8 cellular contexts compared by ENCODE assay signal in the genomic region with DNA sequence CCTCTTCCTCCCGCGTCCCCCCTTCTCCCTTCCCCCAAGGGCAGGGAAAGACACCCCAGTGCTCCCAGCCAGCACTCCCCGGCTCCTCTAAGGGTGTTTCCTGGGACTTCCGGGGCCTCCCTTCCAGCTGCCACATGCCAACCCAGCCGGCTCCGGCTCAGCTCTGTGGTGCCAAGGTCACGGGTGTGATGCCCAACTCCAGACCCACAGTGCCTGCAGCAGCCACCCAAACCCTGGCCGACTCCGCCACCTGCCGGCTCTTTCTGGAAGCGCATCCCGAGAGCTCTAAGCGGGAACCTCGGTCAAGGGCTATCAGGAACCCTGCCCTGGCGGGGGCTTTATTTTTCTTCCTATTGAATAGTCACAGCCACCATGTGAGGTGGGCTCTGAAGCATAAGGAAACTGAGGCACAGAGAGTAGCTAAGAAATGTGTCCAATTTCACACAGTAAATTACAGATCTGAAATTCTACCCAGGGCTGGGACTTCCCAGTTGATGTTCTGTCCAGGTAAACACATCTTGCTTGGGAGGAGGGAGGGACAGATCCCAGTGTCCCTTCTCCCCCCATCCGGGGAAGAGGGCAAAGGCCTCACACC. TPM values are rescaled to one million over a fixed set of nuclear protein-coding genes. Genes with fewer than 3 reads are reported as not detected.
DNase-seq lines count a peak whose midpoint lies in the region; ATAC-seq lines count a peak whose summit lies in the region.

No MANE protein-coding gene starts in this region.

- no peaks in the 10 kb centered on the region for H3K9me3 Mint-ChIP-seq in activated CD4-positive, alpha-beta memory T cell treated with anti-CD3 and anti-CD28 coated beads, Interleukin-2, amount 10 ng/mL, durations not matched to agents 7 days and 5 days
- H3K9me3 Mint-ChIP-seq in memory B cell, result no peaks in the 10 kb centered on the region

- no peaks in the 10 kb centered on the region for H3K36me3 Mint-ChIP-seq in activated CD4-positive, alpha-beta memory T cell treated with anti-CD3 and anti-CD28 coated beads, Interleukin-2, amount 10 ng/mL, durations not matched to agents 7 days and 5 days (ENCODE audit: low read depth)
- no peaks in the 10 kb centered on the region for H3K36me3 Mint-ChIP-seq in memory B cell

- POLR2A ChIA-PET in activated CD4-positive, alpha-beta memory T cell treated with anti-CD3 and anti-CD28 coated beads, Interleukin-2, amount 10 ng/mL, durations not matched to agents 7 days and 5 days (lab: Charles Lee), result interaction anchor here (0.9 to 2.5 kb wide), 8 partner anchors 9 to 196 kb away, joined by 3 to 17 read pairs (median 3); partner anchors contain the start of gene STARD3

- peak overlapping the region; percentile 89 for H3K27ac Mint-ChIP-seq in activated CD4-positive, alpha-beta memory T cell treated with anti-CD3 and anti-CD28 coated beads, Interleukin-2, amount 10 ng/mL, durations not matched to agents 7 days and 5 days
- H3K27ac Mint-ChIP-seq in memory B cell, result no peak overlapping the region

- peaks cover 47% of the 10 kb centered on the region for H3K27me3 Mint-ChIP-seq in activated CD4-positive, alpha-beta memory T cell treated with anti-CD3 and anti-CD28 coated beads, Interleukin-2, amount 10 ng/mL, durations not matched to agents 7 days and 5 days
- H3K27me3 Mint-ChIP-seq in memory B cell, result peaks cover 18% of the 10 kb centered on the region

- CTCF ChIA-PET in activated CD4-positive, alpha-beta memory T cell treated with anti-CD3 and anti-CD28 coated beads, Interleukin-2, amount 10 ng/mL, durations not matched to agents 7 days and 5 days (lab: Charles Lee), result interaction anchor here (0.6 to 9.7 kb wide), 27 partner anchors 10 to 515 kb away, joined by 3 to 151 read pairs (median 4); partner anchors contain the start of genes MIEN1, PGAP3, PNMT and PSMD3

- no peak overlapping the region for H3K4me3 Mint-ChIP-seq in activated CD4-positive, alpha-beta memory T cell treated with anti-CD3 and anti-CD28 coated beads, Interleukin-2, amount 10 ng/mL, durations not matched to agents 7 days and 5 days
- peak overlapping the region; percentile 55 for H3K4me3 Mint-ChIP-seq in memory B cell

- H3K4me1 Mint-ChIP-seq in activated CD4-positive, alpha-beta memory T cell treated with anti-CD3 and anti-CD28 coated beads, Interleukin-2, amount 10 ng/mL, durations not matched to agents 7 days and 5 days, result peaks cover 25% of the 10 kb centered on the region
- H3K4me1 Mint-ChIP-seq in memory B cell, result peaks cover 25% of the 10 kb centered on the region

- peak; percentile 68 for DNase-seq in COLO829 (ENCODE audit: low spot score)
- DNase-seq in NCI-H748 (lab: John Stamatoyannopoulos, UW; ENCODE audit: unreplicated experiment), result peak; percentile 67
- peak; percentile 88 for DNase-seq in activated CD4-positive, alpha-beta memory T cell treated with anti-CD3 and anti-CD28 coated beads, Interleukin-2, amount 10 ng/mL, durations not matched to agents 7 days and 5 days
- DNase-seq in ecto neural progenitor cell (ENCODE audit: low spot score), result peak; percentile 93
- DNase-seq in memory B cell (ENCODE audit: low spot score in 2 of 2), result peak; percentile 90 to 97
- DNase-seq in stimulated activated CD8-positive, alpha-beta memory T cell treated with anti-CD3 and anti-CD28 coated beads, Interleukin-12 subunit alpha, Interleukin-12 subunit beta, amount 100 ng/mL, for 4 hours (ENCODE audit: low read depth), result peak; percentile 66
- DNase-seq in GF-D8 (lab: John Stamatoyannopoulos, UW), result no peak

- ATAC-seq in HG03039 (IDR thresholded peaks at IDR 0.05; ENCODE audit: unreplicated experiment), result peak; percentile 45
- peak; percentile 65 for ATAC-seq in memory B cell (ENCODE audit: low read depth)

RNA-seq across cellular contexts. Expression of gene PPP1R1B, which starts 3.3 kb away (rescaled TPM):
- not detected for total RNA-seq in activated CD4-positive, alpha-beta memory T cell treated with anti-CD3 and anti-CD28 coated beads, Interleukin-2, amount 10 ng/mL, durations not matched to agents 7 days and 5 days

RNA-seq across cellular contexts. Expression of gene STARD3, which starts 13.5 kb away (rescaled TPM):
- total RNA-seq in activated CD4-positive, alpha-beta memory T cell treated with anti-CD3 and anti-CD28 coated beads, Interleukin-2, amount 10 ng/mL, durations not matched to agents 7 days and 5 days, result 10 to 100 TPM; 72.0 to 73.7 TPM

RNA-seq across cellular contexts. Expression of gene NEUROD2, which starts 15.7 kb away (rescaled TPM):
- total RNA-seq in activated CD4-positive, alpha-beta memory T cell treated with anti-CD3 and anti-CD28 coated beads, Interleukin-2, amount 10 ng/mL, durations not matched to agents 7 days and 5 days, result not detected

RNA-seq across cellular contexts. Expression of gene TCAP, which starts 41.7 kb away (rescaled TPM):
- 1 to 10 TPM; 1.3 to 1.5 TPM for total RNA-seq in activated CD4-positive, alpha-beta memory T cell treated with anti-CD3 and anti-CD28 coated beads, Interleukin-2, amount 10 ng/mL, durations not matched to agents 7 days and 5 days

RNA-seq across cellular contexts. Expression of gene PNMT, which starts 44.8 kb away (rescaled TPM):
- not detected for total RNA-seq in activated CD4-positive, alpha-beta memory T cell treated with anti-CD3 and anti-CD28 coated beads, Interleukin-2, amount 10 ng/mL, durations not matched to agents 7 days and 5 days
